Comparison of ENCODE assay signal across 1 cellular context in the genomic region with DNA sequence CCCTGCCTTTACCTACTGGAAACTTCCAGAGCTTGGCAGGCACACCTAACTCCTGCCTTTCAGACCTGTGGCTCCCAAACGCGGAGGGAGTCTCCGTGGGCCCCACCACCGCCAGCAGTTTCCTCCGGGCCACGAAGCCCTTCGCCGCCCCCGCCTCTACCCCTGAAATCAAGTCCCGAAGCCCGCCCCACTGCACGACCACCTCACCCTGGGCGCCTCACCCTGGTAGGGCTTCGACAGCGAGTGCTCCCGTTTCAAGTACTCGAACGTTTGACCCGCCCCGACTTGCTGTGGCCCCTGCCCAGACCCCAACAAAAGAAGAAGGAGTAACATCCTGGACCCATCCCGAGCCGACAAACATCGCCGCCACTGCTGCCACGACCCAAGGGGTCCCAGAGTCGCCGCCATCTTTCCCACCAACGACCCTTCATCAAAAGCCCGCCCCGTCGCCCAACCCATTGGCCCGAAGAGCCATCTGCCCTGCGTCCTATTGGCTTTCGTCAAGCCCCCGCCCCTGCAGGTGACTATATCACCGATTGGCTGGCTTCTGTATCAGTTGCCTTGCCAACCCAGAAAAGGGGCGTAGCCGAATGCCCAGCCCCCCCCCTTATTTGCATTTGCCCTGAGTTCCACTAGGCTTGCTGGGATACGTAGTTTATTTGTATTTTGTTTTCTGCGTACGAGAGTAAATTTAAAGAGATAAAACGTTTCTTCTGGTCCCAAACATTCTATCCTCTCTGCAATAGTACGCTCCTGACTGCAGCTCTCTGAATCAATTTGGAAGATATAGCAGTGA.
A peak's percentile ranks its signal among the peaks of the same experiment; 100 is the strongest.
TF ChIP-seq lines count a peak whose summit lies in the region.

A gene with protein sequence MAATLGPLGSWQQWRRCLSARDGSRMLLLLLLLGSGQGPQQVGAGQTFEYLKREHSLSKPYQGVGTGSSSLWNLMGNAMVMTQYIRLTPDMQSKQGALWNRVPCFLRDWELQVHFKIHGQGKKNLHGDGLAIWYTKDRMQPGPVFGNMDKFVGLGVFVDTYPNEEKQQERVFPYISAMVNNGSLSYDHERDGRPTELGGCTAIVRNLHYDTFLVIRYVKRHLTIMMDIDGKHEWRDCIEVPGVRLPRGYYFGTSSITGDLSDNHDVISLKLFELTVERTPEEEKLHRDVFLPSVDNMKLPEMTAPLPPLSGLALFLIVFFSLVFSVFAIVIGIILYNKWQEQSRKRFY (minus strand): TSS at position 432 of the 796 bp plus-strand sequence. CDS start 24 bp downstream, at position 408.

TF ChIP-seq in HepG2, 621 proteins besides CTCF, POLR2A, EP300 and RAD21 (continued from another document and continues in another):
- TF ChIP-seq, protein P1, sequence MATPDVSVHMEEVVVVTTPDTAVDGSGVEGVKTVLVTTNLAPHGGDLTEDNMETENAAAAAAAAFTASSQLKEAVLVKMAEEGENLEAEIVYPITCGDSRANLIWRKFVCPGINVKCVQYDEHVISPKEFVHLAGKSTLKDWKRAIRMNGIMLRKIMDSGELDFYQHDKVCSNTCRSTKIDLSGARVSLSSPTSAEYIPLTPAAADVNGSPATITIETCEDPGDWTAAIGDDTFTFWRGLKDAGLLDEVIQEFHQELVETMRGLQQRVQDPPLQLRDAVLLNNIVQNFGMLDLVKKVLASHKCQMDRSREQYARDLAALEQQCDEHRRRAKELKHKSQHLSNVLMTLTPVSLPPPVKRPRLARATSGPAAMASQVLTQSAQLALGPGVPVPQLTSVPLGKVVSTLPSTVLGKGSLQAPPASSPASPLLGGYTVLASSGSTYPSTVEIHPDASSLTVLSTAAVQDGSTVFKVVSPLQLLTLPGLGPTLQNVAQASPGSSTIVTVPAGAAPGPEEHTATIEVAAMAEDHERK (CRISPR knock-in tag; IDR thresholded peaks at IDR 0.05; ENCODE audit: low read depth), result peak; percentile 31; the same call in 1 of the 2 replicates
- TF ChIP-seq NRL (CRISPR knock-in tag; IDR thresholded peaks at IDR 0.05; ENCODE audit: borderline replicate concordance), result peak; percentile 96
- no peak for TF ChIP-seq SMAD3 (CRISPR knock-in tag; IDR thresholded peaks at IDR 0.05)
- TF ChIP-seq, protein P2, sequence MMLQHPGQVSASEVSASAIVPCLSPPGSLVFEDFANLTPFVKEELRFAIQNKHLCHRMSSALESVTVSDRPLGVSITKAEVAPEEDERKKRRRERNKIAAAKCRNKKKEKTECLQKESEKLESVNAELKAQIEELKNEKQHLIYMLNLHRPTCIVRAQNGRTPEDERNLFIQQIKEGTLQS (CRISPR knock-in tag; IDR thresholded peaks at IDR 0.05), result no peak
- peak; percentile 53; the same call in 1 of the 2 replicates for TF ChIP-seq MYC (CRISPR knock-in tag; IDR thresholded peaks at IDR 0.05; ENCODE audit: borderline replicate concordance)
- TF ChIP-seq, protein P3, sequence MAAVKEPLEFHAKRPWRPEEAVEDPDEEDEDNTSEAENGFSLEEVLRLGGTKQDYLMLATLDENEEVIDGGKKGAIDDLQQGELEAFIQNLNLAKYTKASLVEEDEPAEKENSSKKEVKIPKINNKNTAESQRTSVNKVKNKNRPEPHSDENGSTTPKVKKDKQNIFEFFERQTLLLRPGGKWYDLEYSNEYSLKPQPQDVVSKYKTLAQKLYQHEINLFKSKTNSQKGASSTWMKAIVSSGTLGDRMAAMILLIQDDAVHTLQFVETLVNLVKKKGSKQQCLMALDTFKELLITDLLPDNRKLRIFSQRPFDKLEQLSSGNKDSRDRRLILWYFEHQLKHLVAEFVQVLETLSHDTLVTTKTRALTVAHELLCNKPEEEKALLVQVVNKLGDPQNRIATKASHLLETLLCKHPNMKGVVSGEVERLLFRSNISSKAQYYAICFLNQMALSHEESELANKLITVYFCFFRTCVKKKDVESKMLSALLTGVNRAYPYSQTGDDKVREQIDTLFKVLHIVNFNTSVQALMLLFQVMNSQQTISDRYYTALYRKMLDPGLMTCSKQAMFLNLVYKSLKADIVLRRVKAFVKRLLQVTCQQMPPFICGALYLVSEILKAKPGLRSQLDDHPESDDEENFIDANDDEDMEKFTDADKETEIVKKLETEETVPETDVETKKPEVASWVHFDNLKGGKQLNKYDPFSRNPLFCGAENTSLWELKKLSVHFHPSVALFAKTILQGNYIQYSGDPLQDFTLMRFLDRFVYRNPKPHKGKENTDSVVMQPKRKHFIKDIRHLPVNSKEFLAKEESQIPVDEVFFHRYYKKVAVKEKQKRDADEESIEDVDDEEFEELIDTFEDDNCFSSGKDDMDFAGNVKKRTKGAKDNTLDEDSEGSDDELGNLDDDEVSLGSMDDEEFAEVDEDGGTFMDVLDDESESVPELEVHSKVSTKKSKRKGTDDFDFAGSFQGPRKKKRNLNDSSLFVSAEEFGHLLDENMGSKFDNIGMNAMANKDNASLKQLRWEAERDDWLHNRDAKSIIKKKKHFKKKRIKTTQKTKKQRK (IDR thresholded peaks at IDR 0.05; ENCODE audit: low read length), result no peak
- TF ChIP-seq, protein P4, sequence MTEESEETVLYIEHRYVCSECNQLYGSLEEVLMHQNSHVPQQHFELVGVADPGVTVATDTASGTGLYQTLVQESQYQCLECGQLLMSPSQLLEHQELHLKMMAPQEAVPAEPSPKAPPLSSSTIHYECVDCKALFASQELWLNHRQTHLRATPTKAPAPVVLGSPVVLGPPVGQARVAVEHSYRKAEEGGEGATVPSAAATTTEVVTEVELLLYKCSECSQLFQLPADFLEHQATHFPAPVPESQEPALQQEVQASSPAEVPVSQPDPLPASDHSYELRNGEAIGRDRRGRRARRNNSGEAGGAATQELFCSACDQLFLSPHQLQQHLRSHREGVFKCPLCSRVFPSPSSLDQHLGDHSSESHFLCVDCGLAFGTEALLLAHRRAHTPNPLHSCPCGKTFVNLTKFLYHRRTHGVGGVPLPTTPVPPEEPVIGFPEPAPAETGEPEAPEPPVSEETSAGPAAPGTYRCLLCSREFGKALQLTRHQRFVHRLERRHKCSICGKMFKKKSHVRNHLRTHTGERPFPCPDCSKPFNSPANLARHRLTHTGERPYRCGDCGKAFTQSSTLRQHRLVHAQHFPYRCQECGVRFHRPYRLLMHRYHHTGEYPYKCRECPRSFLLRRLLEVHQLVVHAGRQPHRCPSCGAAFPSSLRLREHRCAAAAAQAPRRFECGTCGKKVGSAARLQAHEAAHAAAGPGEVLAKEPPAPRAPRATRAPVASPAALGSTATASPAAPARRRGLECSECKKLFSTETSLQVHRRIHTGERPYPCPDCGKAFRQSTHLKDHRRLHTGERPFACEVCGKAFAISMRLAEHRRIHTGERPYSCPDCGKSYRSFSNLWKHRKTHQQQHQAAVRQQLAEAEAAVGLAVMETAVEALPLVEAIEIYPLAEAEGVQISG (CRISPR knock-in tag; IDR thresholded peaks at IDR 0.05), result peak; percentile 68
- TF ChIP-seq, protein P5, sequence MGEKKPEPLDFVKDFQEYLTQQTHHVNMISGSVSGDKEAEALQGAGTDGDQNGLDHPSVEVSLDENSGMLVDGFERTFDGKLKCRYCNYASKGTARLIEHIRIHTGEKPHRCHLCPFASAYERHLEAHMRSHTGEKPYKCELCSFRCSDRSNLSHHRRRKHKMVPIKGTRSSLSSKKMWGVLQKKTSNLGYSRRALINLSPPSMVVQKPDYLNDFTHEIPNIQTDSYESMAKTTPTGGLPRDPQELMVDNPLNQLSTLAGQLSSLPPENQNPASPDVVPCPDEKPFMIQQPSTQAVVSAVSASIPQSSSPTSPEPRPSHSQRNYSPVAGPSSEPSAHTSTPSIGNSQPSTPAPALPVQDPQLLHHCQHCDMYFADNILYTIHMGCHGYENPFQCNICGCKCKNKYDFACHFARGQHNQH (CRISPR knock-in tag; IDR thresholded peaks at IDR 0.05), result peak; percentile 67; the same call in 1 of the 2 replicates
- no peak for TF ChIP-seq KAT2B (IDR thresholded peaks at IDR 0.05; ENCODE audit: borderline replicate concordance, low read depth, low read length)
- no peak for TF ChIP-seq RBM39 (IDR thresholded peaks at IDR 0.05; ENCODE audit: low read depth, low read length, poor library complexity, severe bottlenecking)
- TF ChIP-seq HDAC2 (CRISPR knock-in tag; IDR thresholded peaks at IDR 0.05), result 0 out of 2 replicates have a peak, but pooled peaks have one; percentile 7
- peak; percentile 79 for TF ChIP-seq ZNF891 (CRISPR knock-in tag; IDR thresholded peaks at IDR 0.05)
- TF ChIP-seq TBX2 (CRISPR knock-in tag; IDR thresholded peaks at IDR 0.05; ENCODE audit: borderline replicate concordance), result peak; percentile 14; the same call in 1 of the 2 replicates
- TF ChIP-seq ZNF33B (CRISPR knock-in tag; IDR thresholded peaks at IDR 0.05), result 0 out of 2 replicates have a peak, but pooled peaks have one; percentile 35
- peak; percentile 72; the same call in 1 of the 2 replicates for TF ChIP-seq NFKB2 (CRISPR knock-in tag; IDR thresholded peaks at IDR 0.05; ENCODE audit: borderline replicate concordance)
- 0 out of 2 replicates have a peak, but pooled peaks have one; percentile 74 for TF ChIP-seq HNRNPL (IDR thresholded peaks at IDR 0.05; ENCODE audit: low read depth, low read length)
- TF ChIP-seq ZNF350 (CRISPR knock-in tag; IDR thresholded peaks at IDR 0.05; ENCODE audit: borderline replicate concordance, low read depth), result peak; percentile 87
- no peak for TF ChIP-seq ETV5 (CRISPR knock-in tag; IDR thresholded peaks at IDR 0.05; ENCODE audit: borderline replicate concordance)
- TF ChIP-seq, protein P6, sequence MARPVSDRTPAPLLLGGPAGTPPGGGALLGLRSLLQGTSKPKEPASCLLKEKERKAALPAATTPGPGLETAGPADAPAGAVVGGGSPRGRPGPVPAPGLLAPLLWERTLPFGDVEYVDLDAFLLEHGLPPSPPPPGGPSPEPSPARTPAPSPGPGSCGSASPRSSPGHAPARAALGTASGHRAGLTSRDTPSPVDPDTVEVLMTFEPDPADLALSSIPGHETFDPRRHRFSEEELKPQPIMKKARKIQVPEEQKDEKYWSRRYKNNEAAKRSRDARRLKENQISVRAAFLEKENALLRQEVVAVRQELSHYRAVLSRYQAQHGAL (CRISPR knock-in tag; IDR thresholded peaks at IDR 0.05; ENCODE audit: not compliant biosample characterization), result no peak
- TF ChIP-seq FIP1L1 (IDR thresholded peaks at IDR 0.05; ENCODE audit: borderline replicate concordance, insufficient read depth, low read depth, low read length), result no peak
- peak; percentile 86 for TF ChIP-seq HCFC1 (IDR thresholded peaks at IDR 0.05; ENCODE audit: low read depth, low read length)
- TF ChIP-seq ZNF451 (CRISPR knock-in tag; IDR thresholded peaks at IDR 0.05), result no peak
- no peak for TF ChIP-seq ZSCAN20 (CRISPR knock-in tag; IDR thresholded peaks at IDR 0.05; ENCODE audit: borderline replicate concordance)
- no peak for TF ChIP-seq KLF12 (CRISPR knock-in tag; IDR thresholded peaks at IDR 0.05; ENCODE audit: borderline replicate concordance)
- TF ChIP-seq RORA (CRISPR knock-in tag; IDR thresholded peaks at IDR 0.05), result no peak
- TF ChIP-seq, protein P7, sequence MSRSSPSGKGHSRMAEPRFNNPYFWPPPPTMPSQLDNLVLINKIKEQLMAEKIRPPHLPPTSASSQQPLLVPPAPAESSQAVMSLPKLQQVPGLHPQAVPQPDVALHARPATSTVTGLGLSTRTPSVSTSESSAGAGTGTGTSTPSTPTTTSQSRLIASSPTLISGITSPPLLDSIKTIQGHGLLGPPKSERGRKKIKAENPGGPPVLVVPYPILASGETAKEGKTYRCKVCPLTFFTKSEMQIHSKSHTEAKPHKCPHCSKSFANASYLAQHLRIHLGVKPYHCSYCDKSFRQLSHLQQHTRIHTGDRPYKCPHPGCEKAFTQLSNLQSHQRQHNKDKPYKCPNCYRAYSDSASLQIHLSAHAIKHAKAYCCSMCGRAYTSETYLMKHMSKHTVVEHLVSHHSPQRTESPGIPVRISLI (CRISPR knock-in tag; IDR thresholded peaks at IDR 0.05; ENCODE audit: borderline replicate concordance), result no peak
- TF ChIP-seq THYN1 (CRISPR knock-in tag; IDR thresholded peaks at IDR 0.05; ENCODE audit: borderline replicate concordance, low read depth), result no peak
- TF ChIP-seq ZNF232 (CRISPR knock-in tag; IDR thresholded peaks at IDR 0.05; ENCODE audit: borderline replicate concordance), result peak; percentile 80; the same call in 1 of the 2 replicates
- TF ChIP-seq IRF2 (CRISPR knock-in tag; IDR thresholded peaks at IDR 0.05), result peak; percentile 69; the same call in 1 of the 2 replicates
- no peak for TF ChIP-seq ZNF780A (CRISPR knock-in tag; IDR thresholded peaks at IDR 0.05)
- TF ChIP-seq, protein P8, sequence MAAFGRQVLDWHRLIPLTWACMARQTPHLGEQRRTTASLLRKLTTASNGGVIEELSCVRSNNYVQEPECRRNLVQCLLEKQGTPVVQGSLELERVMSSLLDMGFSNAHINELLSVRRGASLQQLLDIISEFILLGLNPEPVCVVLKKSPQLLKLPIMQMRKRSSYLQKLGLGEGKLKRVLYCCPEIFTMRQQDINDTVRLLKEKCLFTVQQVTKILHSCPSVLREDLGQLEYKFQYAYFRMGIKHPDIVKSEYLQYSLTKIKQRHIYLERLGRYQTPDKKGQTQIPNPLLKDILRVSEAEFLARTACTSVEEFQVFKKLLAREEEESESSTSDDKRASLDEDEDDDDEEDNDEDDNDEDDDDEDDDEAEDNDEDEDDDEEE (CRISPR knock-in tag; IDR thresholded peaks at IDR 0.05), result no peak
- no peak for TF ChIP-seq TCF7L2 (IDR thresholded peaks at IDR 0.05; ENCODE audit: low read depth, low read length)
- TF ChIP-seq NFE2 (CRISPR knock-in tag; IDR thresholded peaks at IDR 0.05), result no peak
- TF ChIP-seq ZNF251 (CRISPR knock-in tag; IDR thresholded peaks at IDR 0.05), result peak; percentile 83; the same call in 1 of the 2 replicates
- TF ChIP-seq, protein P9, sequence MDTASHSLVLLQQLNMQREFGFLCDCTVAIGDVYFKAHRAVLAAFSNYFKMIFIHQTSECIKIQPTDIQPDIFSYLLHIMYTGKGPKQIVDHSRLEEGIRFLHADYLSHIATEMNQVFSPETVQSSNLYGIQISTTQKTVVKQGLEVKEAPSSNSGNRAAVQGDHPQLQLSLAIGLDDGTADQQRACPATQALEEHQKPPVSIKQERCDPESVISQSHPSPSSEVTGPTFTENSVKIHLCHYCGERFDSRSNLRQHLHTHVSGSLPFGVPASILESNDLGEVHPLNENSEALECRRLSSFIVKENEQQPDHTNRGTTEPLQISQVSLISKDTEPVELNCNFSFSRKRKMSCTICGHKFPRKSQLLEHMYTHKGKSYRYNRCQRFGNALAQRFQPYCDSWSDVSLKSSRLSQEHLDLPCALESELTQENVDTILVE (CRISPR knock-in tag; IDR thresholded peaks at IDR 0.05), result no peak
- no peak for TF ChIP-seq GZF1 (CRISPR knock-in tag; IDR thresholded peaks at IDR 0.05)
- no peak for TF ChIP-seq SMC3 (IDR thresholded peaks at IDR 0.05; ENCODE audit: low read length)
- no peak for TF ChIP-seq TBX3 (IDR thresholded peaks at IDR 0.05; ENCODE audit: borderline replicate concordance)
- peak; percentile 58 for TF ChIP-seq ZNF883 (CRISPR knock-in tag; IDR thresholded peaks at IDR 0.05; ENCODE audit: not compliant biosample characterization)
- 0 out of 2 replicates have a peak, but pooled peaks have one; percentile 56 for TF ChIP-seq SMYD3 (CRISPR knock-in tag; IDR thresholded peaks at IDR 0.05)
- no peak for TF ChIP-seq ZNF30 (CRISPR knock-in tag; IDR thresholded peaks at IDR 0.05)
- TF ChIP-seq ZNF792 (CRISPR knock-in tag; IDR thresholded peaks at IDR 0.05), result 0 out of 2 replicates have a peak, but pooled peaks have one; percentile 64
- TF ChIP-seq, protein P10, sequence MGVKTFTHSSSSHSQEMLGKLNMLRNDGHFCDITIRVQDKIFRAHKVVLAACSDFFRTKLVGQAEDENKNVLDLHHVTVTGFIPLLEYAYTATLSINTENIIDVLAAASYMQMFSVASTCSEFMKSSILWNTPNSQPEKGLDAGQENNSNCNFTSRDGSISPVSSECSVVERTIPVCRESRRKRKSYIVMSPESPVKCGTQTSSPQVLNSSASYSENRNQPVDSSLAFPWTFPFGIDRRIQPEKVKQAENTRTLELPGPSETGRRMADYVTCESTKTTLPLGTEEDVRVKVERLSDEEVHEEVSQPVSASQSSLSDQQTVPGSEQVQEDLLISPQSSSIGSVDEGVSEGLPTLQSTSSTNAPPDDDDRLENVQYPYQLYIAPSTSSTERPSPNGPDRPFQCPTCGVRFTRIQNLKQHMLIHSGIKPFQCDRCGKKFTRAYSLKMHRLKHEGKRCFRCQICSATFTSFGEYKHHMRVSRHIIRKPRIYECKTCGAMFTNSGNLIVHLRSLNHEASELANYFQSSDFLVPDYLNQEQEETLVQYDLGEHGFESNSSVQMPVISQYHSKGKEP (CRISPR knock-in tag; IDR thresholded peaks at IDR 0.05), result no peak
- no peak for TF ChIP-seq HOXA7 (CRISPR knock-in tag; IDR thresholded peaks at IDR 0.05)
